ENCODE assay signal across 4 cellular contexts in the genomic region with DNA sequence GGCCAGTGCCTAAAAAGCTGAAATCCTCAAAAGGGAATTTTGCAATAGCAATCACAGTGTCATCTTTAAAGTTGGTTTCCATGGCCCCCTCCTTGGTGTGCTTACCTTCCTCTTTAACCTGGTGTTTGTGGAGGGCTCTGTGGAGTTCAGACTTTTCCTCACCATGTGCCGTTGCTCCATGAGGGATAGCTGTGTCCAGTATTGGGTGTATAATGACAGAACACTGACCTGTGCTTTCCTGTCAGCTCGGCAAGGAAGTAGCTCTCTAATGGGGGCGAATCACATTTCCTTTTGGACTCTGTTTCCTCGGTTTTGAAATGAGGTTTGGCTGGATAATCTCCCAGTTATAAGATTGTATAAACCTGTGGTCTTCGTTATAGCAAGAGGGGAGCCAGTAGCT.
"Had no signal": no experiment of that assay in that cellular context is flagged by ENCODE, and none has a peak within 500 bp of the region (broad histone marks: within the 10 kb centered on the region; RNA-seq: fewer than 3 reads in every experiment).

No MANE protein-coding gene starts in this region.

- DNase-seq: GM23248, GOT3, H7, HFFc6 had no signal
